In genomic region chr1:8823295-8823664, GRCh38 we compare ENCODE assay signal across 17 cellular contexts. TPM values are rescaled to one million over a fixed set of nuclear protein-coding genes. Genes with fewer than 3 reads are reported as not detected.
DNase-seq lines count a peak whose midpoint lies in the region; ATAC-seq and TF ChIP-seq lines count a peak whose summit lies in the region.
"Had no signal": no experiment of that assay in that cellular context is flagged by ENCODE, and none has a peak within 500 bp of the region (broad histone marks: within the 10 kb centered on the region; RNA-seq: fewer than 3 reads in every experiment).

No MANE protein-coding gene starts in this region.

- H3K9me3 Mint-ChIP-seq in brain (no peaks in the 10 kb centered on the region), mesothelial cell of epicardium (no peaks in the 10 kb centered on the region)
- no peaks in the 10 kb centered on the region for H3K9me3 Mint-ChIP-seq in activated naive CD8-positive, alpha-beta T cell treated with anti-CD3 and anti-CD28 coated beads, Interleukin-2, amount 50 U/mL, for 24 hours
- H3K9me3 Mint-ChIP-seq: CD4-positive, alpha-beta T cell; stimulated activated effector memory CD8-positive, alpha-beta T cell treated with anti-CD3 and anti-CD28 coated beads, Interleukin-12 subunit alpha, Interleukin-12 subunit beta, amount 100 ng/mL, for 72 hours had no signal

- H3K27me3 Mint-ChIP-seq in brain, result peaks cover under 1% of the 10 kb centered on the region
- H3K27me3 Mint-ChIP-seq in mesothelial cell of epicardium (ENCODE audit: low read depth), result no peaks in the 10 kb centered on the region
- no peaks in the 10 kb centered on the region for H3K27me3 Mint-ChIP-seq in activated naive CD8-positive, alpha-beta T cell treated with anti-CD3 and anti-CD28 coated beads, Interleukin-2, amount 50 U/mL, for 24 hours

- TF ChIP-seq CTCF in cardiac muscle cell (IDR thresholded peaks at IDR 0.05; ENCODE audit: low read depth, low read length) (no peak), brain (conservative IDR thresholded peaks at IDR 0.05) (no peak), mesothelial cell of epicardium (IDR thresholded peaks at IDR 0.05; ENCODE audit: unreplicated experiment) (no peak), uterus (IDR thresholded peaks at IDR 0.05) (no peak)

- H3K9me3 ChIP-seq in cardiac muscle cell (ENCODE audit: low read depth) (no peaks in the 10 kb centered on the region), uterus (no peaks in the 10 kb centered on the region)
- H3K9me3 ChIP-seq: A549, gastrocnemius medialis, left lung, tibial artery had no signal

- H3K4me3 Mint-ChIP-seq in brain, result peak overlapping the region; percentile 16 to 72 (median 33)
- no peak overlapping the region for H3K4me3 Mint-ChIP-seq in mesothelial cell of epicardium
- H3K4me3 Mint-ChIP-seq in activated naive CD8-positive, alpha-beta T cell treated with anti-CD3 and anti-CD28 coated beads, Interleukin-2, amount 50 U/mL, for 24 hours, result no peak overlapping the region
- H3K4me3 Mint-ChIP-seq: activated CD4-positive, alpha-beta T cell treated with anti-CD3 and anti-CD28 coated beads for 36 hours; stimulated activated effector memory CD8-positive, alpha-beta T cell treated with anti-CD3 and anti-CD28 coated beads, Interleukin-12 subunit alpha, Interleukin-12 subunit beta, amount 100 ng/mL, for 72 hours had no signal

- TF ChIP-seq POLR2A in uterus (IDR thresholded peaks at IDR 0.05), result no peak

- ATAC-seq in activated naive CD8-positive, alpha-beta T cell treated with anti-CD3 and anti-CD28 coated beads, Interleukin-2, amount 50 U/mL, for 24 hours, result no peak
- ATAC-seq: activated CD4-positive, alpha-beta T cell treated with anti-CD3 and anti-CD28 coated beads for 36 hours; stimulated activated effector memory CD8-positive, alpha-beta T cell treated with anti-CD3 and anti-CD28 coated beads, Interleukin-12 subunit alpha, Interleukin-12 subunit beta, amount 100 ng/mL, for 72 hours had no signal

- H3K4me1 ChIP-seq in cardiac muscle cell (ENCODE audit: low read depth) (peaks cover 3% of the 10 kb centered on the region), uterus (no peaks in the 10 kb centered on the region)

- DNase-seq in cardiac muscle cell (ENCODE audit: low read depth in 1 of 2, low spot score in 1 of 2) (no peak), cardiac septum (ENCODE audit: low spot score) (no peak), mesothelial cell of epicardium (ENCODE audit: low spot score in 2 of 2, unreplicated experiment in 2 of 2) (no peak), uterus (no peak), GDM1 (lab: John Stamatoyannopoulos, UW) (no peak), DMS79 treated with DMSO at 0.1 percent for 48 hours (lab: John Stamatoyannopoulos, UW) (no peak)
- no peak for DNase-seq in activated naive CD8-positive, alpha-beta T cell treated with anti-CD3 and anti-CD28 coated beads, Interleukin-2, amount 50 U/mL, for 24 hours
- DNase-seq: activated CD4-positive, alpha-beta T cell treated with anti-CD3 and anti-CD28 coated beads for 36 hours; amniotic stem cell; CD4-positive, alpha-beta T cell; stimulated activated CD4-positive, alpha-beta T cell treated with anti-CD3 and anti-CD28 coated beads, Interleukin-12 subunit alpha, Interleukin-12 subunit beta, amount 100 ng/mL, for 4 hours had no signal

- H3K36me3 Mint-ChIP-seq in brain (no peaks in the 10 kb centered on the region), mesothelial cell of epicardium (no peaks in the 10 kb centered on the region)
- no peaks in the 10 kb centered on the region for H3K36me3 Mint-ChIP-seq in activated naive CD8-positive, alpha-beta T cell treated with anti-CD3 and anti-CD28 coated beads, Interleukin-2, amount 50 U/mL, for 24 hours (ENCODE audit: low read depth)
- H3K36me3 Mint-ChIP-seq: stimulated activated effector memory CD8-positive, alpha-beta T cell treated with anti-CD3 and anti-CD28 coated beads, Interleukin-12 subunit alpha, Interleukin-12 subunit beta, amount 100 ng/mL, for 72 hours had no signal

- intact Hi-C loops in cardiac septum (cut with DNase I), result no loop called here
- intact Hi-C loops in uterus (cut with DNase I; ENCODE audit: low total_unique reads), result no loop called here

- H3K27me3 ChIP-seq in cardiac muscle cell (no peaks in the 10 kb centered on the region), uterus (no peaks in the 10 kb centered on the region)
- H3K27me3 ChIP-seq: gastrocnemius medialis, left lung, tibial artery had no signal

- H3K4me1 Mint-ChIP-seq in brain (peaks cover 46% of the 10 kb centered on the region), mesothelial cell of epicardium (peaks cover 35% of the 10 kb centered on the region)
- peaks cover 3% of the 10 kb centered on the region for H3K4me1 Mint-ChIP-seq in activated naive CD8-positive, alpha-beta T cell treated with anti-CD3 and anti-CD28 coated beads, Interleukin-2, amount 50 U/mL, for 24 hours

- H3K27ac ChIP-seq in cardiac muscle cell (peak overlapping the region; percentile 76), uterus (peak overlapping the region; percentile 26 to 50)
- H3K27ac ChIP-seq: tibial artery had no signal

- H3K27ac Mint-ChIP-seq in brain (peak overlapping the region; percentile 20 to 95 (median 74)), mesothelial cell of epicardium (peak overlapping the region; percentile 76)
- H3K27ac Mint-ChIP-seq in activated naive CD8-positive, alpha-beta T cell treated with anti-CD3 and anti-CD28 coated beads, Interleukin-2, amount 50 U/mL, for 24 hours, result no peak overlapping the region
- H3K27ac Mint-ChIP-seq: activated CD4-positive, alpha-beta T cell treated with anti-CD3 and anti-CD28 coated beads for 36 hours; CD4-positive, alpha-beta T cell; stimulated activated effector memory CD8-positive, alpha-beta T cell treated with anti-CD3 and anti-CD28 coated beads, Interleukin-12 subunit alpha, Interleukin-12 subunit beta, amount 100 ng/mL, for 72 hours had no signal

- H3K4me3 ChIP-seq in cardiac muscle cell, result no peak overlapping the region
- H3K4me3 ChIP-seq in uterus, result no peak overlapping the region
- H3K4me3 ChIP-seq: A549, gastrocnemius medialis, left lung, tibial artery had no signal

- no peaks in the 10 kb centered on the region for H3K36me3 ChIP-seq in cardiac muscle cell
- no peaks in the 10 kb centered on the region for H3K36me3 ChIP-seq in uterus
- H3K36me3 ChIP-seq: gastrocnemius medialis, left lung, tibial artery had no signal

RNA-seq across cellular contexts. Expression of gene RERE, which starts 5.8 kb away (rescaled TPM):
- total RNA-seq in cardiac muscle cell (59.5 and 81.0 TPM in 2 replicates), cardiac septum (102 TPM), mesothelial cell of epicardium (177 to 187 TPM (median 187 TPM) in 3 replicates), uterus (1,000 to 10,000 TPM in 1 of 4 donors, 100 to 1,000 TPM in 2, 10 to 100 TPM in 1; 51.2 to 1,226 (median 253) TPM)
- polyA plus RNA-seq in cardiac muscle cell (70.3 and 72.5 TPM in 2 replicates), brain (ENCODE audit: insufficient read depth, low read depth, low replicate concordance) (103 TPM)

RNA-seq across cellular contexts. Expression of gene ENO1, which starts 55.2 kb away (rescaled TPM):
- total RNA-seq in cardiac muscle cell, result 3,076 and 4,542 TPM in 2 replicates
- 4,459 and 4,945 TPM in 2 replicates for polyA plus RNA-seq in cardiac muscle cell
- 166 TPM for total RNA-seq in cardiac septum
- 1,172 TPM for polyA plus RNA-seq in brain (ENCODE audit: insufficient read depth, low read depth, low replicate concordance)
- 1,024 to 1,067 TPM (median 1,030 TPM) in 3 replicates for total RNA-seq in mesothelial cell of epicardium
- total RNA-seq in uterus, result 100 to 1,000 TPM; 123 to 358 (median 225) TPM

Comparison
In these comparisons a context has a peak if more than half of its experiments do, and no peak if none do; other contexts are left out.
1. H3K4me3 Mint-ChIP-seq: peak in brain (5 of 5); none in mesothelial cell of epicardium (single experiment) and activated naive CD8-positive, alpha-beta T cell treated with anti-CD3 and anti-CD28 coated beads, Interleukin-2, amount 50 U/mL, for 24 hours (single experiment).